In the genomic region with DNA sequence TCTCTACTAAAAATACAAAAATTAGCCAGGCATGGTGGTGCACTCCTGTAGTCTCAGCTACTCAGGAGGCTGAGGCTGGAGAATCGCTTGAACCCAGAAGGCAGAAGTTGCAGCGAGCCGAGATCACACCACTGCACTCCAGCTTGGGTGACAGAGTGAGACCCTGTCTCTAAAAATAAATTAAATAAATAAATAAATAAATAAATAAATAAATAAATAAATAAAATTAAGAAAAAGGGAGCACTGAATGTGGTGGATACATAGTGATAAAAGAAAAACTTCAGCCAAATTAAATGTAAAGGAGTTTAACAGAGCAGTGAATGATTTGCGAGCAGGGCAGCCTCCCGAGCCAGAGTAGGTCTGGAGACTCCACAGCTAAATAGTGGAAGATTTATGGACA, we compare ENCODE assay signal across 8 cellular contexts. TPM values are rescaled to one million over a fixed set of nuclear protein-coding genes. Genes with fewer than 3 reads are reported as not detected.
DNase-seq lines count a peak whose midpoint lies in the region; ATAC-seq, FAIRE-seq and TF ChIP-seq lines count a peak whose summit lies in the region.
"Not testable (repeated sequence)": the region's sequence is repeated elsewhere in the genome, so short reads cannot be mapped to it uniquely, and the experiment has no call there.
"Had no signal": no experiment of that assay in that cellular context is flagged by ENCODE, and none has a peak within 500 bp of the region (broad histone marks: within the 10 kb centered on the region; RNA-seq: fewer than 3 reads in every experiment).

No MANE protein-coding gene starts in this region.

- peaks cover 47% of the 10 kb centered on the region for H3K4me1 ChIP-seq in A549
- not testable (repeated sequence) for H3K4me1 ChIP-seq in HEK293 (ENCODE audit: control insufficient read depth, insufficient read depth, low read length)

- POLR2A ChIA-PET in A549 (lab: Yijun Ruan, JAX); HEK293 (lab: Yijun Ruan, JAX): not testable (repeated sequence)

- not testable (repeated sequence) for H3K4me2 ChIP-seq in A549

- not testable (repeated sequence) for TF ChIP-seq RAD21 in A549 (conservative IDR thresholded peaks at IDR 0.05 in 1 of 2, IDR thresholded peaks at IDR 0.05 in 1 of 2)

- peak overlapping the region; percentile 83 to 99; a peak in 5 of 6 replicates for H3K27ac ChIP-seq in A549
- H3K27ac ChIP-seq in HEK293 (ENCODE audit: extremely low read depth, low read depth, low read length) = not testable (repeated sequence)

- not testable (repeated sequence) for DNase-seq in A549 (ENCODE audit: low read depth in 1 of 2, low spot score in 1 of 2); T-helper 17 cell; activated naive CD8-positive, alpha-beta T cell treated with anti-CD3 and anti-CD28 coated beads for 36 hours

- TF ChIP-seq POLR2A in A549 (IDR thresholded peaks at IDR 0.05; ENCODE audit: low read length) = not testable (repeated sequence)

- not testable (repeated sequence) for TF ChIP-seq EP300 in A549 (IDR thresholded peaks at IDR 0.05)

- 91% methylated on average over 5 of the region's 5 CpGs for WGBS in A549 (ENCODE audit: missing lambda C conversion rate)

- H3K9me3 ChIP-seq in A549; HEK293 (ENCODE audit: control insufficient read depth, insufficient read depth, low read depth, low read length); T-helper 17 cell (ENCODE audit: control insufficient read depth, low read length, poor library complexity, severe bottlenecking): not testable (repeated sequence)

- not testable (repeated sequence) for FAIRE-seq in A549 (lab: Jason Lieb, UNC)

- CTCF ChIA-PET in A549 (lab: Yijun Ruan, JAX) (interaction anchor here (1.1 to 1.7 kb wide), 3 partner anchors 41 to 298 kb away, joined by 3 to 10 read pairs (median 4); no protein-coding TSS in a partner anchor), HEK293 (lab: Yijun Ruan, JAX) (interaction anchor here (0.6 to 1.0 kb wide), 4 partner anchors 11 to 500 kb away, joined by 3 to 5 read pairs (median 3); no protein-coding TSS in a partner anchor)

- not testable (repeated sequence) for H3K4me3 ChIP-seq in A549; HEK293 (ENCODE audit: low read depth, low read length)

- peak overlapping the region; percentile 86 for H3K27ac Mint-ChIP-seq in T-helper 17 cell
- H3K27ac Mint-ChIP-seq in activated naive CD8-positive, alpha-beta T cell treated with anti-CD3 and anti-CD28 coated beads for 36 hours = peak overlapping the region; percentile 72

- H3K4me3 Mint-ChIP-seq in T-helper 17 cell; activated naive CD8-positive, alpha-beta T cell treated with anti-CD3 and anti-CD28 coated beads for 36 hours: not testable (repeated sequence)

- ATAC-seq in A549, T-helper 17 cell: not testable (repeated sequence)

- H3K36me3 ChIP-seq in HEK293 (ENCODE audit: control insufficient read depth in 2 of 2, insufficient read depth in 1 of 2, low read length in 2 of 2) = not testable (repeated sequence)

- peaks cover 36% of the 10 kb centered on the region for H3K27me3 Mint-ChIP-seq in T-helper 17 cell
- H3K27me3 Mint-ChIP-seq in activated naive CD8-positive, alpha-beta T cell treated with anti-CD3 and anti-CD28 coated beads for 36 hours = not testable (repeated sequence)

- not testable (repeated sequence) for H3K9me3 Mint-ChIP-seq in activated naive CD8-positive, alpha-beta T cell treated with anti-CD3 and anti-CD28 coated beads for 36 hours

- peaks cover 12% of the 10 kb centered on the region for H3K4me1 Mint-ChIP-seq in T-helper 17 cell
- H3K4me1 Mint-ChIP-seq in activated naive CD8-positive, alpha-beta T cell treated with anti-CD3 and anti-CD28 coated beads for 36 hours = not testable (repeated sequence)

- TF ChIP-seq CTCF in A549 (IDR thresholded peaks at IDR 0.05); HEK293 (tag by site-specific recombination; IDR thresholded peaks at IDR 0.05): not testable (repeated sequence)

- H3K36me3 Mint-ChIP-seq in T-helper 17 cell (ENCODE audit: low read depth); activated naive CD8-positive, alpha-beta T cell treated with anti-CD3 and anti-CD28 coated beads for 36 hours: not testable (repeated sequence)

TF ChIP-seq in A549, 52 proteins besides CTCF, POLR2A, EP300 and RAD21:
- peak; percentile 54 for TF ChIP-seq ZC3H11A (IDR thresholded peaks at IDR 0.05)
TF ChIP-seq in A549: peak in this region for 1; not testable (repeated sequence) for 51.

TF ChIP-seq in HEK293, 187 proteins besides CTCF, POLR2A, EP300 and RAD21 (continues in another document):
- TF ChIP-seq ZXDB (tag by site-specific recombination; IDR thresholded peaks at IDR 0.05) (0 out of 2 replicates have a peak, but pooled peaks have one; percentile 33), ZNF404 (tag by site-specific recombination; IDR thresholded peaks at IDR 0.05) (0 out of 2 replicates have a peak, but pooled peaks have one; percentile 26), ZBTB21 (tag by site-specific recombination; IDR thresholded peaks at IDR 0.05) (0 out of 2 replicates have a peak, but pooled peaks have one; percentile 38), ZBTB8A (tag by site-specific recombination; IDR thresholded peaks at IDR 0.05) (peak; percentile 75), ZNF140 (tag by site-specific recombination; IDR thresholded peaks at IDR 0.05) (peak; percentile 51; the same call in 1 of the 2 replicates), ZNF292 (tag by site-specific recombination; IDR thresholded peaks at IDR 0.05; ENCODE audit: borderline replicate concordance, low read depth) (peak; percentile 84; the same call in 1 of the 2 replicates), ZNF654 (tag by site-specific recombination; IDR thresholded peaks at IDR 0.05; ENCODE audit: low read depth) (peak; percentile 41), ZNF24 (tag by site-specific recombination; IDR thresholded peaks at IDR 0.05) (peak; percentile 43; the same call in 1 of the 2 replicates)
- TF ChIP-seq, protein P1, sequence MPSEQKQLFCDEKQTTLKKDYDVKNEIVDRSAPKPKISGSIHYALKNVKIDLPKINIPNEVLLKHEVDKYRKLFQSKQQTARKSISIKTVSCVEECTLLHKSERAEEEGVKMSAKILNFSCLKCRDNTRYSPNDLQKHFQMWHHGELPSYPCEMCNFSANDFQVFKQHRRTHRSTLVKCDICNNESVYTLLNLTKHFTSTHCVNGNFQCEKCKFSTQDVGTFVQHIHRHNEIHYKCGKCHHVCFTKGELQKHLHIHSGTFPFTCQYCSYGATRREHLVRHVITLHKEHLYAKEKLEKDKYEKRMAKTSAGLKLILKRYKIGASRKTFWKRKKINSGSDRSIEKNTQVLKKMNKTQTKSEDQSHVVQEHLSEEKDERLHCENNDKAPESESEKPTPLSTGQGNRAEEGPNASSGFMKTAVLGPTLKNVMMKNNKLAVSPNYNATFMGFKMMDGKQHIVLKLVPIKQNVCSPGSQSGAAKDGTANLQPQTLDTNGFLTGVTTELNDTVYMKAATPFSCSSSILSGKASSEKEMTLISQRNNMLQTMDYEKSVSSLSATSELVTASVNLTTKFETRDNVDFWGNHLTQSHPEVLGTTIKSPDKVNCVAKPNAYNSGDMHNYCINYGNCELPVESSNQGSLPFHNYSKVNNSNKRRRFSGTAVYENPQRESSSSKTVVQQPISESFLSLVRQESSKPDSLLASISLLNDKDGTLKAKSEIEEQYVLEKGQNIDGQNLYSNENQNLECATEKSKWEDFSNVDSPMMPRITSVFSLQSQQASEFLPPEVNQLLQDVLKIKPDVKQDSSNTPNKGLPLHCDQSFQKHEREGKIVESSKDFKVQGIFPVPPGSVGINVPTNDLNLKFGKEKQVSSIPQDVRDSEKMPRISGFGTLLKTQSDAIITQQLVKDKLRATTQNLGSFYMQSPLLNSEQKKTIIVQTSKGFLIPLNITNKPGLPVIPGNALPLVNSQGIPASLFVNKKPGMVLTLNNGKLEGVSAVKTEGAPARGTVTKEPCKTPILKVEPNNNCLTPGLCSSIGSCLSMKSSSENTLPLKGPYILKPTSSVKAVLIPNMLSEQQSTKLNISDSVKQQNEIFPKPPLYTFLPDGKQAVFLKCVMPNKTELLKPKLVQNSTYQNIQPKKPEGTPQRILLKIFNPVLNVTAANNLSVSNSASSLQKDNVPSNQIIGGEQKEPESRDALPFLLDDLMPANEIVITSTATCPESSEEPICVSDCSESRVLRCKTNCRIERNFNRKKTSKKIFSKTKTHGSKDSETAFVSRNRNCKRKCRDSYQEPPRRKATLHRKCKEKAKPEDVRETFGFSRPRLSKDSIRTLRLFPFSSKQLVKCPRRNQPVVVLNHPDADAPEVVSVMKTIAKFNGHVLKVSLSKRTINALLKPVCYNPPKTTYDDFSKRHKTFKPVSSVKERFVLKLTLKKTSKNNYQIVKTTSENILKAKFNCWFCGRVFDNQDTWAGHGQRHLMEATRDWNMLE (tag by site-specific recombination; conservative IDR thresholded peaks at IDR 0.05; ENCODE audit: low read depth) = peak; percentile 90

RNA-seq across cellular contexts. Expression of a gene that starts 6.8 kb away (rescaled TPM):
- polyA plus RNA-seq in A549 (2011; rRNA removed) (9.5 and 12.1 TPM in 2 replicates), A549 (2017; fragmentation: RNase III; extraction: RNeasy Plus Mini Kit Qiagen cat#74134 plus additional on column Dnase treatment) (6.9 to 9.2 TPM (median 8.5 TPM) in 3 replicates)
- polyA plus RNA-seq in A549 (2012; cell fraction: cytosol; rRNA removed) = 12.3 and 14.1 TPM in 2 replicates
- 7.0 and 10.8 TPM in 2 replicates for polyA plus RNA-seq in A549 (2012; cell fraction: nucleus; rRNA removed)
- polyA minus RNA-seq in A549 (2011; rRNA and poly(A)+ RNA removed) = 2.7 and 4.3 TPM in 2 replicates
- not detected for total RNA-seq in T-helper 17 cell
- total RNA-seq in activated naive CD8-positive, alpha-beta T cell treated with anti-CD3 and anti-CD28 coated beads for 36 hours = not detected
- total RNA-seq: Calu3; CD4-positive, alpha-beta T cell; CD8-positive, alpha-beta T cell had no signal
- polyA plus RNA-seq: AG04450 had no signal

RNA-seq across cellular contexts. Expression of a gene that starts 24.4 kb away (rescaled TPM):
- polyA plus RNA-seq in A549 (2011; rRNA removed) (2.5 and 2.7 TPM in 2 replicates), A549 (2017; fragmentation: RNase III; extraction: RNeasy Plus Mini Kit Qiagen cat#74134 plus additional on column Dnase treatment) (1.3 to 1.9 TPM (median 1.8 TPM) in 3 replicates)
- 0.28 and 0.29 TPM in 2 replicates for polyA plus RNA-seq in A549 (2012; cell fraction: cytosol; rRNA removed)
- 0.31 and 0.38 TPM in 2 replicates for polyA plus RNA-seq in A549 (2012; cell fraction: nucleus; rRNA removed)
- polyA minus RNA-seq in A549 (2011; rRNA and poly(A)+ RNA removed) = 4.2 and 5.2 TPM in 2 replicates
- 10 to 100 TPM; 42.7 to 44.8 TPM for total RNA-seq in T-helper 17 cell
- 10 to 100 TPM; 54.9 to 55.8 TPM for total RNA-seq in activated naive CD8-positive, alpha-beta T cell treated with anti-CD3 and anti-CD28 coated beads for 36 hours
